ENCODE assay signal across 8 cellular contexts in the genomic region with DNA sequence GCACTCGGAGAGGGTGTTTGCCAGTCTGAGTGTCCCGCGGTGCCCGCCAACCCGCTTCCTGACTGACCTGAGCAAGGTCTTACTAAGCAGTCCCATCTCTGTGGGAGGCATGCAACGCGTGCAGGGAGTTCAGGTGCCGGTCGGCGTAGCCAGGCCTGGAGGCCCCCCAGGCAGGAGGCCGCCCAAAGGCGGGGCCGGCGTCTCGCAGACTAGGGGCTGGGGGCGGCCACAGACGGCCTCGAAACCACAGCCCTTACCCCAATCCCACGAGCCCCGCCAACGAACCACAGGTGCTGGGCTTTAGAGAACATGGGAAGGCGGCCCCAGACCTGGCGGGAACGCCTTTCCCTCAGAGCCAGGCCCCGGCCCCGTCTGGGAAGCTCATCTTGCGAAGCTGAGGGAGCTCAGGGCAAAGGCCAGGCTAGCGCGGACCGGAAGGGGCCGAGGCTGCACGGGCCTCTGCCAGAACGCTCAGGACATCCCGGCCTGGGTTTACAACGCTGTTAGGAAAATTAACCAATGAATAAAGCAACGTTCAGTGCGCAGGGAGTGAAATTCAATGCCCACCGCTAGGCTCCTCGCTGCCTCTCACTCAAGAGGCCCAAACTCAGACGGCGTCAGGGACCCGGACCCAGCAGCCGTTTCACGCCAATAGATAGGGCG. TPM values are rescaled to one million over a fixed set of nuclear protein-coding genes. Genes with fewer than 3 reads are reported as not detected.
DNase-seq lines count a peak whose midpoint lies in the region; ATAC-seq and TF ChIP-seq lines count a peak whose summit lies in the region.

No MANE protein-coding gene starts in this region.

- TF ChIP-seq EP300 in Ishikawa (IDR thresholded peaks at IDR 0.05; ENCODE audit: borderline replicate concordance) = no peak; the same call in 1 of the 2 replicates

- peak overlapping the region; percentile 99 for H3K27ac ChIP-seq in epithelial cell of prostate

- peak overlapping the region; percentile 95 to 98 for H3K27ac Mint-ChIP-seq in natural killer cell treated with Interleukin-12 subunit alpha and Interleukin-12 subunit beta and Interleukin-15 and Interleukin-18, amount 100 ng/mL, for 72 hours
- peak overlapping the region; percentile 97 for H3K27ac Mint-ChIP-seq in type B pancreatic cell

- DNase-seq in COR-L47 (lab: John Stamatoyannopoulos, UW) = peak; percentile 72
- peak; percentile 76 to 82 for DNase-seq in activated CD4-positive, alpha-beta T cell treated with anti-CD3 and anti-CD28 coated beads, Interleukin-2, amount 50 U/mL, for 48 hours
- no peak for DNase-seq in epithelial cell of prostate (ENCODE audit: low read depth, low spot score)
- peak; percentile 72 for DNase-seq in natural killer cell treated with Interleukin-12 subunit alpha and Interleukin-12 subunit beta and Interleukin-15 and Interleukin-18, amount 100 ng/mL, for 72 hours (ENCODE audit: low spot score)
- DNase-seq in type B pancreatic cell (ENCODE audit: extremely low spot score, unreplicated experiment) = peak; percentile 74
- DNase-seq in GOT3 (lab: John Stamatoyannopoulos, UW) = no peak

- H3K4me1 Mint-ChIP-seq in natural killer cell treated with Interleukin-12 subunit alpha and Interleukin-12 subunit beta and Interleukin-15 and Interleukin-18, amount 100 ng/mL, for 72 hours (ENCODE audit: low read depth in 2 of 2) = peaks cover 45 to 48% of the 10 kb centered on the region in 2 donors
- peaks cover 30% of the 10 kb centered on the region for H3K4me1 Mint-ChIP-seq in type B pancreatic cell (ENCODE audit: unreplicated experiment)

- TF ChIP-seq RAD21 in Ishikawa (IDR thresholded peaks at IDR 0.05; ENCODE audit: low read depth) = no peak

- ATAC-seq in GM21526 (IDR thresholded peaks at IDR 0.05; ENCODE audit: low FRiP score, unreplicated experiment) = peak; percentile 28
- ATAC-seq in natural killer cell treated with Interleukin-12 subunit alpha and Interleukin-12 subunit beta and Interleukin-15 and Interleukin-18, amount 100 ng/mL, for 72 hours = peak; percentile 59 to 65

- peak overlapping the region; percentile 98 for H3K4me3 Mint-ChIP-seq in natural killer cell treated with Interleukin-12 subunit alpha and Interleukin-12 subunit beta and Interleukin-15 and Interleukin-18, amount 100 ng/mL, for 72 hours
- peak overlapping the region; percentile 97 for H3K4me3 Mint-ChIP-seq in type B pancreatic cell

- TF ChIP-seq CTCF in type B pancreatic cell (conservative IDR thresholded peaks at IDR 0.05) = peak; percentile 61

- no peaks in the 10 kb centered on the region for H3K36me3 Mint-ChIP-seq in natural killer cell treated with Interleukin-12 subunit alpha and Interleukin-12 subunit beta and Interleukin-15 and Interleukin-18, amount 100 ng/mL, for 72 hours
- H3K36me3 Mint-ChIP-seq in type B pancreatic cell = no peaks in the 10 kb centered on the region

- no peaks in the 10 kb centered on the region for H3K27me3 Mint-ChIP-seq in natural killer cell treated with Interleukin-12 subunit alpha and Interleukin-12 subunit beta and Interleukin-15 and Interleukin-18, amount 100 ng/mL, for 72 hours
- no peaks in the 10 kb centered on the region for H3K27me3 Mint-ChIP-seq in type B pancreatic cell

- no peaks in the 10 kb centered on the region for H3K9me3 Mint-ChIP-seq in natural killer cell treated with Interleukin-12 subunit alpha and Interleukin-12 subunit beta and Interleukin-15 and Interleukin-18, amount 100 ng/mL, for 72 hours
- no peaks in the 10 kb centered on the region for H3K9me3 Mint-ChIP-seq in type B pancreatic cell

TF ChIP-seq in Ishikawa, 13 proteins besides CTCF, POLR2A, EP300 and RAD21:
- TF ChIP-seq, protein P1, sequence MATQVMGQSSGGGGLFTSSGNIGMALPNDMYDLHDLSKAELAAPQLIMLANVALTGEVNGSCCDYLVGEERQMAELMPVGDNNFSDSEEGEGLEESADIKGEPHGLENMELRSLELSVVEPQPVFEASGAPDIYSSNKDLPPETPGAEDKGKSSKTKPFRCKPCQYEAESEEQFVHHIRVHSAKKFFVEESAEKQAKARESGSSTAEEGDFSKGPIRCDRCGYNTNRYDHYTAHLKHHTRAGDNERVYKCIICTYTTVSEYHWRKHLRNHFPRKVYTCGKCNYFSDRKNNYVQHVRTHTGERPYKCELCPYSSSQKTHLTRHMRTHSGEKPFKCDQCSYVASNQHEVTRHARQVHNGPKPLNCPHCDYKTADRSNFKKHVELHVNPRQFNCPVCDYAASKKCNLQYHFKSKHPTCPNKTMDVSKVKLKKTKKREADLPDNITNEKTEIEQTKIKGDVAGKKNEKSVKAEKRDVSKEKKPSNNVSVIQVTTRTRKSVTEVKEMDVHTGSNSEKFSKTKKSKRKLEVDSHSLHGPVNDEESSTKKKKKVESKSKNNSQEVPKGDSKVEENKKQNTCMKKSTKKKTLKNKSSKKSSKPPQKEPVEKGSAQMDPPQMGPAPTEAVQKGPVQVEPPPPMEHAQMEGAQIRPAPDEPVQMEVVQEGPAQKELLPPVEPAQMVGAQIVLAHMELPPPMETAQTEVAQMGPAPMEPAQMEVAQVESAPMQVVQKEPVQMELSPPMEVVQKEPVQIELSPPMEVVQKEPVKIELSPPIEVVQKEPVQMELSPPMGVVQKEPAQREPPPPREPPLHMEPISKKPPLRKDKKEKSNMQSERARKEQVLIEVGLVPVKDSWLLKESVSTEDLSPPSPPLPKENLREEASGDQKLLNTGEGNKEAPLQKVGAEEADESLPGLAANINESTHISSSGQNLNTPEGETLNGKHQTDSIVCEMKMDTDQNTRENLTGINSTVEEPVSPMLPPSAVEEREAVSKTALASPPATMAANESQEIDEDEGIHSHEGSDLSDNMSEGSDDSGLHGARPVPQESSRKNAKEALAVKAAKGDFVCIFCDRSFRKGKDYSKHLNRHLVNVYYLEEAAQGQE (IDR thresholded peaks at IDR 0.05; ENCODE audit: low read depth) = no peak
- TF ChIP-seq CREB1 (IDR thresholded peaks at IDR 0.05; ENCODE audit: low read depth) (no peak), TAF1 (IDR thresholded peaks at IDR 0.05; ENCODE audit: low read depth) (peak; percentile 85)
TF ChIP-seq in Ishikawa: peak in this region for 1.

RNA-seq across cellular contexts. Expression of a gene that starts 2.1 kb away (rescaled TPM):
- 10 to 100 TPM; 58.7 to 67.4 TPM for total RNA-seq in natural killer cell treated with Interleukin-12 subunit alpha and Interleukin-12 subunit beta and Interleukin-15 and Interleukin-18, amount 100 ng/mL, for 72 hours
- 16.1 and 20.6 TPM in 2 replicates for total RNA-seq in type B pancreatic cell (ENCODE audit: low replicate concordance)

RNA-seq across cellular contexts. Expression of a gene that starts 26.6 kb away (rescaled TPM):
- 1 to 10 TPM in 1 of 2 donors, under 1 TPM in 1; 0.40 to 1.3 TPM for total RNA-seq in natural killer cell treated with Interleukin-12 subunit alpha and Interleukin-12 subunit beta and Interleukin-15 and Interleukin-18, amount 100 ng/mL, for 72 hours
- 7.9 and 9.6 TPM in 2 replicates for total RNA-seq in type B pancreatic cell (ENCODE audit: low replicate concordance)

RNA-seq across cellular contexts. Expression of a gene that starts 36.2 kb away (rescaled TPM):
- total RNA-seq in natural killer cell treated with Interleukin-12 subunit alpha and Interleukin-12 subunit beta and Interleukin-15 and Interleukin-18, amount 100 ng/mL, for 72 hours = 1 to 10 TPM; 5.2 to 7.4 TPM
- total RNA-seq in type B pancreatic cell (ENCODE audit: low replicate concordance) = 16.9 and 29.2 TPM in 2 replicates

RNA-seq across cellular contexts. Expression of a gene that starts 48.4 kb away (rescaled TPM):
- not detected for total RNA-seq in natural killer cell treated with Interleukin-12 subunit alpha and Interleukin-12 subunit beta and Interleukin-15 and Interleukin-18, amount 100 ng/mL, for 72 hours
- not detected in 2 replicates for total RNA-seq in type B pancreatic cell (ENCODE audit: low replicate concordance)

Comparison
In these comparisons a context has a peak if more than half of its experiments do, and no peak if none do; other contexts are left out.
1. DNase-seq: peak in COR-L47 (single experiment), activated CD4-positive, alpha-beta T cell treated with anti-CD3 and anti-CD28 coated beads, Interleukin-2, amount 50 U/mL, for 48 hours (2 of 2), natural killer cell treated with Interleukin-12 subunit alpha and Interleukin-12 subunit beta and Interleukin-15 and Interleukin-18, amount 100 ng/mL, for 72 hours (single experiment) and type B pancreatic cell (single experiment); none in epithelial cell of prostate (single experiment) and GOT3 (single experiment).